17 cellular contexts compared by ENCODE assay signal in genomic region chr16:15894571-15895358, GRCh38. TPM values are rescaled to one million over a fixed set of nuclear protein-coding genes. Genes with fewer than 3 reads are reported as not detected.
"Had no signal": no experiment of that assay in that cellular context is flagged by ENCODE, and none has a peak within 500 bp of the region (broad histone marks: within the 10 kb centered on the region; RNA-seq: fewer than 3 reads in every experiment).

No MANE protein-coding gene starts in this region.

- H3K36me3 Mint-ChIP-seq: activated naive CD8-positive, alpha-beta T cell treated with anti-CD3 and anti-CD28 coated beads, Interleukin-2, amount 10 ng/mL, durations not matched to agents 7 days and 5 days; neural progenitor cell; WTC11 had no signal

- H3K4me1 Mint-ChIP-seq: neural progenitor cell had no signal

- DNase-seq: activated CD4-positive, alpha-beta T cell treated with anti-CD3 and anti-CD28 coated beads, Interleukin-2, amount 10 ng/mL, durations not matched to agents 24 days and 14 days; activated naive CD4-positive, alpha-beta T cell treated with Interleukin-2 at 50 U/mL for 16 hours; activated naive CD8-positive, alpha-beta T cell treated with anti-CD3 and anti-CD28 coated beads, Interleukin-2, amount 10 ng/mL, durations not matched to agents 7 days and 5 days; activated T-cell treated with anti-CD3 and anti-CD28 coated beads for 4 hours; body of pancreas; caudate nucleus; effector memory CD8-positive, alpha-beta T cell; gastrocnemius medialis; left ventricle myocardium superior; T-helper 17 cell; transverse colon had no signal

- H3K4me3 Mint-ChIP-seq: activated CD4-positive, alpha-beta T cell treated with anti-CD3 and anti-CD28 coated beads, Interleukin-2, amount 10 ng/mL, durations not matched to agents 24 days and 14 days; activated naive CD8-positive, alpha-beta T cell treated with anti-CD3 and anti-CD28 coated beads, Interleukin-2, amount 10 ng/mL, durations not matched to agents 7 days and 5 days; activated T-helper 17 cell treated with anti-CD3 and anti-CD28 coated beads, Interleukin-2, amount 50 U/mL, for 72 hours; effector memory CD8-positive, alpha-beta T cell; neural progenitor cell; stimulated activated naive CD8-positive, alpha-beta T cell treated with anti-CD3 and anti-CD28 coated beads, Interleukin-15, Interleukin-2, amounts not matched to agents 100 ng/mL and 50 ng/mL, for 24 hours; T-helper 17 cell; WTC11 had no signal

- H3K9me3 Mint-ChIP-seq: activated CD4-positive, alpha-beta T cell treated with anti-CD3 and anti-CD28 coated beads, Interleukin-2, amount 10 ng/mL, durations not matched to agents 24 days and 14 days; activated naive CD8-positive, alpha-beta T cell treated with anti-CD3 and anti-CD28 coated beads, Interleukin-2, amount 10 ng/mL, durations not matched to agents 7 days and 5 days; activated T-helper 17 cell treated with anti-CD3 and anti-CD28 coated beads, Interleukin-2, amount 50 U/mL, for 72 hours; effector memory CD8-positive, alpha-beta T cell; neural progenitor cell; stimulated activated naive CD8-positive, alpha-beta T cell treated with anti-CD3 and anti-CD28 coated beads, Interleukin-15, Interleukin-2, amounts not matched to agents 100 ng/mL and 50 ng/mL, for 24 hours; WTC11 had no signal

- H3K27me3 Mint-ChIP-seq: activated CD4-positive, alpha-beta T cell treated with anti-CD3 and anti-CD28 coated beads, Interleukin-2, amount 10 ng/mL, durations not matched to agents 24 days and 14 days; activated naive CD8-positive, alpha-beta T cell treated with anti-CD3 and anti-CD28 coated beads, Interleukin-2, amount 10 ng/mL, durations not matched to agents 7 days and 5 days; activated T-helper 17 cell treated with anti-CD3 and anti-CD28 coated beads, Interleukin-2, amount 50 U/mL, for 72 hours; effector memory CD8-positive, alpha-beta T cell; progenitor cell of endocrine pancreas; stimulated activated naive CD8-positive, alpha-beta T cell treated with anti-CD3 and anti-CD28 coated beads, Interleukin-15, Interleukin-2, amounts not matched to agents 100 ng/mL and 50 ng/mL, for 24 hours; T-helper 17 cell had no signal

- ATAC-seq: activated T-helper 17 cell treated with anti-CD3 and anti-CD28 coated beads, Interleukin-2, amount 50 U/mL, for 72 hours; body of pancreas; effector memory CD8-positive, alpha-beta T cell; gastrocnemius medialis; left ventricle myocardium superior; T-helper 17 cell; WTC11 had no signal

- H3K27ac Mint-ChIP-seq: activated CD4-positive, alpha-beta T cell treated with anti-CD3 and anti-CD28 coated beads, Interleukin-2, amount 10 ng/mL, durations not matched to agents 24 days and 14 days; activated naive CD8-positive, alpha-beta T cell treated with anti-CD3 and anti-CD28 coated beads, Interleukin-2, amount 10 ng/mL, durations not matched to agents 7 days and 5 days; activated T-helper 17 cell treated with anti-CD3 and anti-CD28 coated beads, Interleukin-2, amount 50 U/mL, for 72 hours; effector memory CD8-positive, alpha-beta T cell; neural progenitor cell; progenitor cell of endocrine pancreas; stimulated activated naive CD8-positive, alpha-beta T cell treated with anti-CD3 and anti-CD28 coated beads, Interleukin-15, Interleukin-2, amounts not matched to agents 100 ng/mL and 50 ng/mL, for 24 hours; T-helper 17 cell; WTC11 had no signal

RNA-seq across cellular contexts. Expression of gene MYH11, which starts 37.9 kb away (rescaled TPM):
- total RNA-seq: activated CD4-positive, alpha-beta T cell treated with anti-CD3 and anti-CD28 coated beads, Interleukin-2, amount 10 ng/mL, durations not matched to agents 24 days and 14 days; activated naive CD8-positive, alpha-beta T cell treated with anti-CD3 and anti-CD28 coated beads, Interleukin-2, amount 10 ng/mL, durations not matched to agents 7 days and 5 days; activated T-helper 17 cell treated with anti-CD3 and anti-CD28 coated beads, Interleukin-2, amount 50 U/mL, for 72 hours; dermis microvascular lymphatic vessel endothelial cell had no signal
